ENCODE assay signal across 18 cellular contexts in the genomic region with DNA sequence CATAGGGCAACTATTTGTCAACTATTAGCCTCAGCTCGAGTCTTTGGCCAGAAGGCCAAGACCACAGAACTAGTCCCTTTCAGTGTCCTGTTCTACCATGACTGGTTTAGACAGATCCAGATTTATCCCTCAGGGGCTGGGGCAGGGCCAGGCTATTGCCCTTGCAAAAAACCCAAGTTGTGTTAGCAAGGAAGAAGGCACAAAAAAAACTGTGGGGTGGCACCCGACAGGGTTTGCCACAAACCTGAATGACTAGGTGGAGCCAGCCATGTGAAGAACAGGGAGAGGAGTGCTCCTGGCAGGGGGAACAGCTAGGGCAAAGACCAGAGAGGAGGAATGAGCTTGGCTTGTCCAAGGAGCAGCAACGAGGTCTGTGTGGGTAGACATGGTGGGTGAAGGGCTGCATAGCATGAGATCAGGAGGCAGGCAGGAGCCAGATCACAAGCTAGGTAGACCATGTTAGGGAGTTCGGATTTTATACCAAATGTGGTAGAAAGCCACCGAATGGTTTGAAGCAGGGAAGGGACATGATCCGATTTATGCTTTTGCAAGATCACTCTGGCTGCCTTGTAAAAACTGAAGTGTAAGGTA. TPM values are rescaled to one million over a fixed set of nuclear protein-coding genes. Genes with fewer than 3 reads are reported as not detected.
A peak's percentile ranks its signal among the peaks of the same experiment; 100 is the strongest.
DNase-seq lines count a peak whose midpoint lies in the region; ATAC-seq, FAIRE-seq and TF ChIP-seq lines count a peak whose summit lies in the region.
"Had no signal": no experiment of that assay in that cellular context is flagged by ENCODE, and none has a peak within 500 bp of the region (broad histone marks: within the 10 kb centered on the region; RNA-seq: fewer than 3 reads in every experiment).

No MANE protein-coding gene starts in this region.

- no peak overlapping the region for H3K9ac ChIP-seq in PC-3 (ENCODE audit: low read length)
- peak overlapping the region in 1 of 2 donors; percentile 73 for H3K9ac ChIP-seq in colonic mucosa (ENCODE audit: low read depth in 2 of 2, low read length in 2 of 2)
- H3K9ac ChIP-seq in kidney (ENCODE audit: low read length in 2 of 2), result no peak overlapping the region
- H3K9ac ChIP-seq: KMS-11 had no signal

- H3K36me3 ChIP-seq in PC-3 (ENCODE audit: low read depth, low read length) (no peaks in the 10 kb centered on the region), colonic mucosa (no peaks in the 10 kb centered on the region), kidney (ENCODE audit: control insufficient read depth in 1 of 2, insufficient read depth in 2 of 2, low read length in 2 of 2) (no peaks in the 10 kb centered on the region), transverse colon (no peaks in the 10 kb centered on the region), A673 (ENCODE audit: insufficient read depth, low read length, poor library complexity, severe bottlenecking) (no peaks in the 10 kb centered on the region)
- H3K36me3 ChIP-seq: BE2C, HAP-1, MG63 had no signal

- DNase-seq in PC-3, result no peak
- peak; percentile 59 for DNase-seq in colonic mucosa
- DNase-seq in kidney, result peak; percentile 31
- peak; percentile 48 for DNase-seq in transverse colon
- no peak for DNase-seq in A673 (ENCODE audit: low spot score)
- no peak for DNase-seq in NCI-H226
- no peak for DNase-seq in activated CD4-positive, alpha-beta T cell treated with anti-CD3 and anti-CD28 coated beads for 48 hours
- DNase-seq: BE2C; CD8-positive, alpha-beta memory T cell; GF-D8; NCI-H1105; NCI-H446; NCI-H748 treated with DMSO at 0.1 percent for 48 hours had no signal

- H3K27ac ChIP-seq in PC-3 (ENCODE audit: low read length), result peak overlapping the region; percentile 6; the same call in 1 of the 2 replicates
- H3K27ac ChIP-seq in colonic mucosa, result peak overlapping the region; percentile 49
- no peak overlapping the region for H3K27ac ChIP-seq in kidney (ENCODE audit: low read depth in 2 of 2, low read length in 2 of 2)
- H3K27ac ChIP-seq in transverse colon, result peak overlapping the region; percentile 70 to 79 (median 75)
- no peak overlapping the region for H3K27ac ChIP-seq in A673 (ENCODE audit: low read depth, low read length, poor library complexity, severe bottlenecking)
- H3K27ac ChIP-seq: KMS-11 had no signal

- no peaks in the 10 kb centered on the region for H3K27me3 ChIP-seq in PC-3 (ENCODE audit: low read length)
- no peaks in the 10 kb centered on the region for H3K27me3 ChIP-seq in colonic mucosa
- H3K27me3 ChIP-seq in transverse colon, result no peaks in the 10 kb centered on the region
- H3K27me3 ChIP-seq in A673 (replicated peaks; ENCODE audit: insufficient read depth, low read depth, low read length, poor library complexity), result no peaks in the 10 kb centered on the region
- H3K27me3 ChIP-seq: BE2C, MG63 had no signal

- no peaks in the 10 kb centered on the region for H3F3A ChIP-seq in PC-3 (ENCODE audit: low read length, unreplicated experiment)

- no peaks in the 10 kb centered on the region for H3K79me2 ChIP-seq in PC-3 (ENCODE audit: low read length)

- FAIRE-seq in kidney (lab: Jason Lieb, UNC), result no peak
- FAIRE-seq: HepG2 had no signal

- H4K20me1 ChIP-seq in PC-3 (ENCODE audit: low read length), result no peaks in the 10 kb centered on the region

- H3K9me3 ChIP-seq in PC-3 (ENCODE audit: low read length) (no peaks in the 10 kb centered on the region), colonic mucosa (no peaks in the 10 kb centered on the region), kidney (ENCODE audit: control insufficient read depth in 1 of 2, low read length in 2 of 2) (no peaks in the 10 kb centered on the region), transverse colon (no peaks in the 10 kb centered on the region), A673 (ENCODE audit: low read depth, low read length, poor library complexity, severe bottlenecking) (no peaks in the 10 kb centered on the region)
- H3K9me3 ChIP-seq: BE2C, HAP-1, MG63 had no signal

- no peak for TF ChIP-seq EP300 in transverse colon (IDR thresholded peaks at IDR 0.05; ENCODE audit: low read depth)

- H3K4me2 ChIP-seq in PC-3 (ENCODE audit: low read length), result peak overlapping the region; percentile 32
- H3K4me2 ChIP-seq: KMS-11 had no signal

- 65 to 83% methylated on average over 1 to 6 of the region's 6 CpGs for WGBS in transverse colon (ENCODE audit: low coverage in 1 of 2), 2 donors

- peak overlapping the region; percentile 5 for H2AFZ ChIP-seq in PC-3 (ENCODE audit: low read length)

- ATAC-seq in PC-3, result no peak
- no peak for ATAC-seq in GM18511 (IDR thresholded peaks at IDR 0.05; ENCODE audit: unreplicated experiment)
- ATAC-seq: HepG2 had no signal

- intact Hi-C loops in PC-3 (cut with micrococcal nuclease) (no loop called here), colonic mucosa (cut with DNase I) (no loop called here), kidney (cut with DNase I) (no loop called here), transverse colon (cut with DNase I; ENCODE audit: low total_unique reads) (no loop called here), A673 (cut with micrococcal nuclease; ENCODE audit: unreplicated experiment) (no loop called here)

- POLR2A ChIA-PET in PC-3 (lab: Charles Lee; ENCODE audit: unreplicated experiment), result interaction anchor here (0.6 kb wide), 2 partner anchors 13 to 417 kb away, joined by 3 to 6 read pairs; no protein-coding TSS in a partner anchor
- POLR2A ChIA-PET in A673 (lab: Charles Lee; ENCODE audit: low non-redundant PET), result no interaction called here

- no peak for TF ChIP-seq POLR2A in transverse colon (IDR thresholded peaks at IDR 0.05)

- BruUV-seq in PC-3 (replicated peaks; lab: Mats Ljungman, UMichigan) (no TSS peak), A673 (replicated peaks; lab: Mats Ljungman, UMichigan) (no TSS peak)

- H3K4me3 ChIP-seq in PC-3 (ENCODE audit: low read length) (no peak overlapping the region), colonic mucosa (no peak overlapping the region), kidney (ENCODE audit: low read length in 2 of 2) (no peak overlapping the region), transverse colon (no peak overlapping the region), A673 (ENCODE audit: low read depth, low read length, poor library complexity, severe bottlenecking) (no peak overlapping the region)
- H3K4me3 ChIP-seq: HAP-1, MG63 had no signal

- H3K4me1 ChIP-seq in PC-3 (ENCODE audit: insufficient read depth, low read length), result peaks cover 18% of the 10 kb centered on the region
- peaks cover 3% of the 10 kb centered on the region for H3K4me1 ChIP-seq in colonic mucosa
- no peaks in the 10 kb centered on the region for H3K4me1 ChIP-seq in kidney (ENCODE audit: control insufficient read depth in 1 of 2, insufficient read depth in 1 of 2, low read depth in 1 of 2, low read length in 2 of 2)
- H3K4me1 ChIP-seq in transverse colon, result peaks cover 6 to 35% (median 17%) of the 10 kb centered on the region in 4 donors
- no peaks in the 10 kb centered on the region for H3K4me1 ChIP-seq in A673 (ENCODE audit: insufficient read depth, low read length, poor library complexity, severe bottlenecking)
- H3K4me1 ChIP-seq: BE2C, HAP-1 had no signal

- TF ChIP-seq CTCF in PC-3 (conservative IDR thresholded peaks at IDR 0.05; ENCODE audit: low read depth, low read length) (no peak), colonic mucosa (IDR thresholded peaks at IDR 0.05) (no peak), kidney (IDR thresholded peaks at IDR 0.05; ENCODE audit: borderline replicate concordance, extremely low read depth, insufficient read depth) (no peak), transverse colon (IDR thresholded peaks at IDR 0.05) (no peak), A673 (conservative IDR thresholded peaks at IDR 0.05; ENCODE audit: low read depth, low read length) (no peak)

- CTCF ChIA-PET in PC-3 (lab: Charles Lee) (interaction anchor here (0.6 to 1.6 kb wide), 5 partner anchors 13 to 54 kb away, joined by 3 to 9 read pairs (median 4); partner anchors contain the start of gene ADAM15), A673 (lab: Charles Lee) (no interaction called here)

- in situ Hi-C loops in transverse colon (cut with MboI; ENCODE audit: low pct_ligation_motif_present in 1 of 4, low pct_unique_long_range_greater_than_20kb in 1 of 4, low sequenced_read_pairs in 3 of 4), result no loop called here

- no peaks in the 10 kb centered on the region for H3K9me2 ChIP-seq in PC-3 (replicated peaks; ENCODE audit: low read length)

RNA-seq across cellular contexts. Expression of gene DCST1, which starts 4.3 kb away (rescaled TPM):
- total RNA-seq in PC-3 (2014; rRNA removed) (not detected in 2 replicates), colonic mucosa (not detected), kidney (not detected), transverse colon (under 1 TPM in 2 of 4 donors, not detected in 2; 0.32 to 0.41 TPM), A673 (2021) (not detected in 2 replicates)
- polyA plus RNA-seq in kidney (ENCODE audit: insufficient read depth, low read depth, low replicate concordance), result not detected
- total RNA-seq: CD8-positive, alpha-beta memory T cell; HepG2 had no signal
- polyA plus RNA-seq: CD8-positive, alpha-beta memory T cell had no signal

RNA-seq across cellular contexts. Expression of gene DCST2, which starts 4.4 kb away (rescaled TPM):
- total RNA-seq in PC-3 (2014; rRNA removed), result 0.18 and 3.0 TPM in 2 replicates
- 1 to 10 TPM; 1.7 to 1.9 TPM for total RNA-seq in colonic mucosa
- 1.4 TPM for total RNA-seq in kidney
- polyA plus RNA-seq in kidney (ENCODE audit: insufficient read depth, low read depth, low replicate concordance), result 0.43 TPM
- total RNA-seq in transverse colon, result 1 to 10 TPM in 3 of 4 donors, not detected in 1; 1.9 to 4.6 (median 4.5) TPM
- total RNA-seq in A673 (2021), result 0.21 TPM in 1 of 2 replicates, not detected in the other
- total RNA-seq: HepG2 had no signal
- polyA plus RNA-seq: CD8-positive, alpha-beta memory T cell had no signal

RNA-seq across cellular contexts. Expression of gene ADAM15, which starts 13.2 kb away (rescaled TPM):
- total RNA-seq in PC-3 (2014; rRNA removed), result 334 and 384 TPM in 2 replicates
- 100 to 1,000 TPM; 101 to 228 TPM for total RNA-seq in colonic mucosa
- total RNA-seq in kidney, result 152 TPM
- 68.4 TPM for polyA plus RNA-seq in kidney (ENCODE audit: insufficient read depth, low read depth, low replicate concordance)
- total RNA-seq in transverse colon, result 100 to 1,000 TPM in 3 of 4 donors, 10 to 100 TPM in 1; 90.6 to 196 (median 115) TPM
- total RNA-seq in A673 (2021), result 36.3 and 48.5 TPM in 2 replicates

RNA-seq across cellular contexts. Expression of gene EFNA4, which starts 25.6 kb away (rescaled TPM):
- 36.7 and 37.4 TPM in 2 replicates for total RNA-seq in PC-3 (2014; rRNA removed)
- total RNA-seq in colonic mucosa, result 10 to 100 TPM; 26.1 to 27.2 TPM
- 7.6 TPM for total RNA-seq in kidney
- 11.8 TPM for polyA plus RNA-seq in kidney (ENCODE audit: insufficient read depth, low read depth, low replicate concordance)
- total RNA-seq in transverse colon, result 10 to 100 TPM; 18.3 to 57.2 (median 37.2) TPM
- 17.0 and 18.8 TPM in 2 replicates for total RNA-seq in A673 (2021)

RNA-seq across cellular contexts. Expression of gene ZBTB7B, which starts 35.3 kb away (rescaled TPM):
- 39.7 and 59.1 TPM in 2 replicates for total RNA-seq in PC-3 (2014; rRNA removed)
- 100 to 1,000 TPM; 185 to 205 TPM for total RNA-seq in colonic mucosa
- 68.7 TPM for total RNA-seq in kidney
- polyA plus RNA-seq in kidney (ENCODE audit: insufficient read depth, low read depth, low replicate concordance), result 20.1 TPM
- 100 to 1,000 TPM in 3 of 4 donors, 10 to 100 TPM in 1; 85.2 to 513 (median 272) TPM for total RNA-seq in transverse colon
- 19.2 and 21.8 TPM in 2 replicates for total RNA-seq in A673 (2021)

Comparison
In these comparisons a context has a peak if more than half of its experiments do, and no peak if none do; other contexts are left out.
1. DNase-seq: peak in colonic mucosa (single experiment), kidney (single experiment) and transverse colon (single experiment); none in PC-3 (single experiment), A673 (single experiment), NCI-H226 (single experiment) and activated CD4-positive, alpha-beta T cell treated with anti-CD3 and anti-CD28 coated beads for 48 hours (single experiment).
2. H3K27ac ChIP-seq: peak in PC-3 (single experiment), colonic mucosa (single experiment) and transverse colon (4 of 4); none in kidney (0 of 2) and A673 (single experiment).